ENCODE assay signal across 11 cellular contexts in genomic region chr7:30751696-30752273, GRCh38. TPM values are rescaled to one million over a fixed set of nuclear protein-coding genes. Genes with fewer than 3 reads are reported as not detected.
DNase-seq lines count a peak whose midpoint lies in the region; ATAC-seq and TF ChIP-seq lines count a peak whose summit lies in the region.
"Had no signal": no experiment of that assay in that cellular context is flagged by ENCODE, and none has a peak within 500 bp of the region (broad histone marks: within the 10 kb centered on the region; RNA-seq: fewer than 3 reads in every experiment).

Gene INMT, plus strand, starts transcription at chr7:30752135. Its CDS starts 16 bp downstream, at chr7:30752151.

- no peaks in the 10 kb centered on the region for H3F3A ChIP-seq in PC-9 (ENCODE audit: insufficient read depth, low read depth)

- peak within 1 kb of the TSS; percentile 71 for H3K4me3 ChIP-seq in coronary artery
- peak within 1 kb of the TSS in 3 of 4 donors; percentile 20 to 44 (median 32) for H3K4me3 ChIP-seq in sigmoid colon
- no peak within 1 kb of the TSS for H3K4me3 ChIP-seq in PC-9

- peaks cover 0 to 56% (median 45%) of the 10 kb centered on the region in 4 donors for H3K4me1 ChIP-seq in sigmoid colon
- H3K4me1 ChIP-seq in PC-9 (replicated peaks; ENCODE audit: insufficient read depth): no peaks in the 10 kb centered on the region

- DNase-seq in coronary artery (ENCODE audit: low spot score): no peak
- DNase-seq in left lobe of liver (ENCODE audit: low spot score): no peak
- no peak for DNase-seq in sigmoid colon
- DNase-seq in activated CD4-positive, alpha-beta T cell treated with anti-CD3 and anti-CD28 coated beads for 4 hours: no peak
- no peak for DNase-seq in PC-9
- DNase-seq in T-helper 17 cell: no peak
- DNase-seq: DND-41, NCI-H1436 had no signal

- H3K9me3 ChIP-seq in sigmoid colon (no peaks in the 10 kb centered on the region), PC-9 (ENCODE audit: insufficient read depth, low read depth) (no peaks in the 10 kb centered on the region; the same call in 1 of the 2 replicates), T-helper 17 cell (ENCODE audit: control insufficient read depth, low read length, poor library complexity, severe bottlenecking) (no peaks in the 10 kb centered on the region)

- peaks cover 4% of the 10 kb centered on the region for H3K36me3 Mint-ChIP-seq in T-helper 17 cell (ENCODE audit: low read depth)

- H3K27me3 Mint-ChIP-seq in T-helper 17 cell: no peaks in the 10 kb centered on the region

- no peak within 1 kb of the TSS for H2AFZ ChIP-seq in PC-9

- no peak for TF ChIP-seq EP300 in sigmoid colon (IDR thresholded peaks at IDR 0.05)

- intact Hi-C loops in sigmoid colon (cut with DNase I): no loop called here
- intact Hi-C loops in PC-9 (cut with micrococcal nuclease; ENCODE audit: unreplicated experiment): no loop called here

- 56 to 77% methylated on average over 6 of the region's 6 CpGs for WGBS in sigmoid colon, 2 donors

- no peaks in the 10 kb centered on the region for H3K36me3 ChIP-seq in sigmoid colon
- no peaks in the 10 kb centered on the region for H3K36me3 ChIP-seq in PC-9 (ENCODE audit: low read depth)

- no peak for TF ChIP-seq POLR2A in sigmoid colon (IDR thresholded peaks at IDR 0.05)

- H3K4me1 Mint-ChIP-seq in T-helper 17 cell: no peaks in the 10 kb centered on the region

- H3K79me2 ChIP-seq in PC-9 (ENCODE audit: low read depth): no peaks in the 10 kb centered on the region

- H3K9me2 ChIP-seq in PC-9 (ENCODE audit: insufficient read depth): no peaks in the 10 kb centered on the region

- no peaks in the 10 kb centered on the region for H4K20me1 ChIP-seq in PC-9 (ENCODE audit: insufficient read depth)

- no peak within 1 kb of the TSS for H3K4me2 ChIP-seq in PC-9

- POLR2A ChIA-PET in PC-9 (lab: Charles Lee; ENCODE audit: unreplicated experiment): no interaction called here

- no TSS peak for BruUV-seq in PC-9 (replicated peaks; lab: Mats Ljungman, UMichigan)

- H3K27ac Mint-ChIP-seq in T-helper 17 cell: no peak within 1 kb of the TSS

- H3K27me3 ChIP-seq in sigmoid colon (no peaks in the 10 kb centered on the region), PC-9 (ENCODE audit: insufficient read depth, low read depth) (peaks cover 40% of the 10 kb centered on the region)

- no peak within 1 kb of the TSS for H3K4me3 Mint-ChIP-seq in T-helper 17 cell

- H3K27ac ChIP-seq in C4-2B (peak within 1 kb of the TSS; percentile 50), coronary artery (peak within 1 kb of the TSS; percentile 75 to 94), sigmoid colon (peak within 1 kb of the TSS; percentile 70 to 83 (median 79)), PC-9 (no peak within 1 kb of the TSS)

- TF ChIP-seq CTCF in C4-2B (conservative IDR thresholded peaks at IDR 0.05) (no peak), coronary artery (IDR thresholded peaks at IDR 0.05) (no peak), sigmoid colon (IDR thresholded peaks at IDR 0.05) (no peak), PC-9 (conservative IDR thresholded peaks at IDR 0.05) (no peak)

- ATAC-seq in left lobe of liver (peak; percentile 47), GM19467 (IDR thresholded peaks at IDR 0.05; ENCODE audit: unreplicated experiment) (no peak), T-helper 17 cell (no peak)

- CTCF ChIA-PET in PC-9 (lab: Charles Lee): no interaction called here

RNA-seq across cellular contexts. Expression of gene INMT, which starts in this region (rescaled TPM):
- total RNA-seq in left lobe of liver: 21.5 TPM
- total RNA-seq in sigmoid colon: 10 to 100 TPM in 3 of 4 donors, 1 to 10 TPM in 1; 5.9 to 39.6 (median 21.9) TPM
- 1 to 10 TPM; 3.7 to 9.6 (median 4.1) TPM for polyA plus RNA-seq in sigmoid colon
- not detected in 2 replicates for total RNA-seq in PC-9 (2021)
- total RNA-seq in T-helper 17 cell: 1 to 10 TPM in 1 of 2 donors, under 1 TPM in 1; 0.65 to 1.2 TPM
- total RNA-seq: activated CD8-positive, alpha-beta memory T cell treated with anti-CD3 and anti-CD28 coated beads for 36 hours had no signal
